In genomic region chr9:34988218-34989055, GRCh38 we compare ENCODE assay signal across 8 cellular contexts. TPM values are rescaled to one million over a fixed set of nuclear protein-coding genes. Genes with fewer than 3 reads are reported as not detected.
DNase-seq lines count a peak whose midpoint lies in the region; ATAC-seq and TF ChIP-seq lines count a peak whose summit lies in the region.

No MANE protein-coding gene starts in this region.

- H3K9me2 ChIP-seq in GM23248 (ENCODE audit: insufficient read depth), result no peaks in the 10 kb centered on the region

- peaks cover 82% of the 10 kb centered on the region for H3K4me1 Mint-ChIP-seq in stimulated activated effector memory CD8-positive, alpha-beta T cell treated with anti-CD3 and anti-CD28 coated beads, Interleukin-12 subunit alpha, Interleukin-12 subunit beta, amount 100 ng/mL, for 72 hours

- H2AFZ ChIP-seq in GM23248, result peak overlapping the region; percentile 80

- H3K4me3 Mint-ChIP-seq in stimulated activated effector memory CD8-positive, alpha-beta T cell treated with anti-CD3 and anti-CD28 coated beads, Interleukin-12 subunit alpha, Interleukin-12 subunit beta, amount 100 ng/mL, for 72 hours, result peak overlapping the region; percentile 82

- H3K9me3 ChIP-seq in GM23248 (ENCODE audit: low read depth) (no peaks in the 10 kb centered on the region), lower lobe of right lung (no peaks in the 10 kb centered on the region)

- H3K27ac Mint-ChIP-seq in stimulated activated effector memory CD8-positive, alpha-beta T cell treated with anti-CD3 and anti-CD28 coated beads, Interleukin-12 subunit alpha, Interleukin-12 subunit beta, amount 100 ng/mL, for 72 hours, result peak overlapping the region; percentile 91

- no peak for TF ChIP-seq CTCF in lower lobe of right lung (IDR thresholded peaks at IDR 0.05)

- H3K36me3 ChIP-seq in GM23248 (ENCODE audit: low read depth), result no peaks in the 10 kb centered on the region
- no peaks in the 10 kb centered on the region for H3K36me3 ChIP-seq in lower lobe of right lung

- peak overlapping the region; percentile 71 for H3K4me3 ChIP-seq in GM23248
- H3K4me3 ChIP-seq in lower lobe of right lung, result peak overlapping the region; percentile 79

- H3K4me2 ChIP-seq in GM23248 (ENCODE audit: unreplicated experiment), result peak overlapping the region; percentile 85

- H4K20me1 ChIP-seq in GM23248 (ENCODE audit: insufficient read depth), result no peaks in the 10 kb centered on the region

- in situ Hi-C loops in GM23248 (cut with MboI), result no loop called here

- H3K27me3 ChIP-seq in GM23248 (replicated peaks; ENCODE audit: insufficient read depth), result no peaks in the 10 kb centered on the region
- H3K27me3 ChIP-seq in lower lobe of right lung (ENCODE audit: low read depth), result no peaks in the 10 kb centered on the region

- H3K79me2 ChIP-seq in GM23248 (ENCODE audit: insufficient read depth), result peaks cover 13% of the 10 kb centered on the region; the same call in 1 of the 2 replicates

- intact Hi-C loops in lower lobe of right lung (cut with DNase I), result no loop called here

- peak overlapping the region; percentile 82 for H3K9ac ChIP-seq in GM23248

- peak overlapping the region; percentile 85 for H3K27ac ChIP-seq in GM23248
- peak overlapping the region; percentile 72 for H3K27ac ChIP-seq in lower lobe of right lung

- no peaks in the 10 kb centered on the region for H3K9me3 Mint-ChIP-seq in stimulated activated effector memory CD8-positive, alpha-beta T cell treated with anti-CD3 and anti-CD28 coated beads, Interleukin-12 subunit alpha, Interleukin-12 subunit beta, amount 100 ng/mL, for 72 hours

- H3K4me1 ChIP-seq in GM23248 (ENCODE audit: insufficient read depth) (peaks cover 55% of the 10 kb centered on the region), lower lobe of right lung (peaks cover 29% of the 10 kb centered on the region)

- 3 to 13% methylated on average over 4 to 29 of the region's 29 CpGs for WGBS in GM23248 (ENCODE audit: low coverage in 1 of 2, low lambda C conversion rate in 2 of 2, missing lambda C conversion rate in 2 of 2), 2 experiments

- TF ChIP-seq POLR2A in erythroblast (IDR thresholded peaks at IDR 0.05; ENCODE audit: low read length), result no peak

- peaks cover 33% of the 10 kb centered on the region for H3F3A ChIP-seq in GM23248 (ENCODE audit: insufficient read depth)

- peaks cover 16% of the 10 kb centered on the region for H3K36me3 Mint-ChIP-seq in stimulated activated effector memory CD8-positive, alpha-beta T cell treated with anti-CD3 and anti-CD28 coated beads, Interleukin-12 subunit alpha, Interleukin-12 subunit beta, amount 100 ng/mL, for 72 hours

- ATAC-seq in lower lobe of right lung (no peak), HG02759 (IDR thresholded peaks at IDR 0.05; ENCODE audit: unreplicated experiment) (no peak)
- no peak for ATAC-seq in stimulated activated effector memory CD8-positive, alpha-beta T cell treated with anti-CD3 and anti-CD28 coated beads, Interleukin-12 subunit alpha, Interleukin-12 subunit beta, amount 100 ng/mL, for 72 hours

- DNase-seq in GM23248 (peak; percentile 79), T follicular helper cell (ENCODE audit: low read depth) (peak; percentile 38), cerebellum (ENCODE audit: low spot score) (peak; percentile 59), lower lobe of right lung (peak; percentile 67), erythroblast (lab: John Stamatoyannopoulos, UW) (no peak), NAMALWA (ENCODE audit: low spot score) (no peak)
- DNase-seq in stimulated activated effector memory CD8-positive, alpha-beta T cell treated with anti-CD3 and anti-CD28 coated beads, Interleukin-12 subunit alpha, Interleukin-12 subunit beta, amount 100 ng/mL, for 72 hours (ENCODE audit: low spot score in 2 of 2), result no peak

RNA-seq across cellular contexts. Expression of gene DNAJB5, which starts 1.1 kb away (rescaled TPM):
- total RNA-seq in GM23248 (2014; rRNA removed; shearing (Covaris generic)), result 13.4 and 24.2 TPM in 2 replicates
- polyA plus RNA-seq in GM23248 (2016; fragmentation: Nextera tagmentation; extraction: Ambion mirVana), result 10.7 and 10.9 TPM in 2 replicates
- total RNA-seq in cerebellum (18.6 TPM), lower lobe of right lung (6.0 TPM)

RNA-seq across cellular contexts. Expression of gene PHF24, which starts 30.4 kb away (rescaled TPM):
- total RNA-seq in GM23248 (2014; rRNA removed; shearing (Covaris generic)), result 0.25 TPM in 1 of 2 replicates, not detected in the other
- polyA plus RNA-seq in GM23248 (2016; fragmentation: Nextera tagmentation; extraction: Ambion mirVana), result 0.34 TPM in 1 of 2 replicates, not detected in the other
- total RNA-seq in cerebellum (12.0 TPM), lower lobe of right lung (1.3 TPM)

Comparison
In these comparisons a context has a peak if more than half of its experiments do, and no peak if none do; other contexts are left out.
1. DNase-seq: peak in GM23248 (single experiment), T follicular helper cell (single experiment), cerebellum (single experiment) and lower lobe of right lung (single experiment); none in stimulated activated effector memory CD8-positive, alpha-beta T cell treated with anti-CD3 and anti-CD28 coated beads, Interleukin-12 subunit alpha, Interleukin-12 subunit beta, amount 100 ng/mL, for 72 hours (0 of 2), erythroblast (0 of 2) and NAMALWA (single experiment).